18 cellular contexts compared by ENCODE assay signal in the genomic region with DNA sequence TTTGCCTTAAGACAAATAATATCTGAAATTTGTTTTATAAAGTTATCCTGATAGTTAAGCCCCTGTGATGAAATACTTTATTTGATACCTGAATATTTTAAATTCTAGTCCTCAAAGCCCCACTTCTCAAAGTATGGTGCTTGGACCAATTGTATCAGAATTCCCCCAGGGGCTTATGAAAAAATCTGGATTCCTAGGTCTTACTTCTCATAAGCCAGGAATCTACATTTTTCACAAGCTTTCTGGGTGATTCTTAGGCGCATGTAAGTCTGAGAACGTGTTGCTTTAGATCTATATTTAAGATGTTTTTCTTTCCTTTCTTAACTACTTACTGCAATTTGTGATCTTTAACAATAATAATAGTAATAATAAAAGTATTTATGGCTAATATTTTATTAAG.
"Had no signal": no experiment of that assay in that cellular context is flagged by ENCODE, and none has a peak within 500 bp of the region (broad histone marks: within the 10 kb centered on the region; RNA-seq: fewer than 3 reads in every experiment).

No MANE protein-coding gene starts in this region.

- H3K27ac Mint-ChIP-seq: activated CD4-positive, alpha-beta memory T cell treated with anti-CD3 and anti-CD28 coated beads for 36 hours; activated naive CD8-positive, alpha-beta T cell treated with anti-CD3 and anti-CD28 coated beads for 36 hours; memory B cell; natural killer cell treated with Interleukin-12 subunit alpha and Interleukin-12 subunit beta and Interleukin-15 and Interleukin-18, amount 100 ng/mL, for 72 hours had no signal

- DNase-seq: activated CD4-positive, alpha-beta memory T cell treated with anti-CD3 and anti-CD28 coated beads for 36 hours; activated CD4-positive, CD25-positive, alpha-beta regulatory T cell treated with anti-CD3 and anti-CD28 coated beads, Interleukin-2, amount 50 U/mL, for 72 hours; activated gamma-delta T cell treated with Interleukin-2 at 50 U/mL for 16 hours; activated naive CD8-positive, alpha-beta T cell treated with anti-CD3 and anti-CD28 coated beads for 36 hours; activated T-cell treated with anti-CD3 and anti-CD28 coated beads, Interleukin-2, amount 50 U/mL, for 48 hours; central memory CD4-positive, alpha-beta T cell; cortex of kidney; effector memory CD4-positive, alpha-beta T cell; foreskin melanocyte; head of caudate nucleus; nucleus accumbens; right cardiac atrium; stimulated activated CD4-positive, alpha-beta T cell treated with anti-CD3 and anti-CD28 coated beads, Interleukin-4, amount 100 ng/mL, for 1 hour; stimulated activated CD8-positive, alpha-beta memory T cell treated with anti-CD3 and anti-CD28 coated beads, Interleukin-4, amount 100 ng/mL, for 48 hours; stimulated activated naive CD8-positive, alpha-beta T cell treated with anti-CD3 and anti-CD28 coated beads, Interleukin-15, Interleukin-2, amounts not matched to agents 100 U/mL and 50 U/mL, for 24 hours; T-helper 2 cell had no signal

- H3K27me3 Mint-ChIP-seq: activated CD4-positive, alpha-beta memory T cell treated with anti-CD3 and anti-CD28 coated beads for 36 hours; activated naive CD8-positive, alpha-beta T cell treated with anti-CD3 and anti-CD28 coated beads for 36 hours had no signal

- H3K4me1 Mint-ChIP-seq: activated naive CD8-positive, alpha-beta T cell treated with anti-CD3 and anti-CD28 coated beads for 36 hours had no signal

- H3K36me3 Mint-ChIP-seq: activated CD4-positive, alpha-beta memory T cell treated with anti-CD3 and anti-CD28 coated beads for 36 hours; memory B cell; natural killer cell treated with Interleukin-12 subunit alpha and Interleukin-12 subunit beta and Interleukin-15 and Interleukin-18, amount 100 ng/mL, for 72 hours had no signal

- H3K9me3 Mint-ChIP-seq: activated CD4-positive, alpha-beta memory T cell treated with anti-CD3 and anti-CD28 coated beads for 36 hours; activated naive CD8-positive, alpha-beta T cell treated with anti-CD3 and anti-CD28 coated beads for 36 hours; memory B cell; natural killer cell treated with Interleukin-12 subunit alpha and Interleukin-12 subunit beta and Interleukin-15 and Interleukin-18, amount 100 ng/mL, for 72 hours had no signal

- H3K4me3 Mint-ChIP-seq: activated CD4-positive, alpha-beta memory T cell treated with anti-CD3 and anti-CD28 coated beads for 36 hours; activated naive CD8-positive, alpha-beta T cell treated with anti-CD3 and anti-CD28 coated beads for 36 hours; memory B cell; natural killer cell treated with Interleukin-12 subunit alpha and Interleukin-12 subunit beta and Interleukin-15 and Interleukin-18, amount 100 ng/mL, for 72 hours had no signal
